ENCODE assay signal across 1 cellular context in genomic region chr11:65502852-65503603, GRCh38.
TF ChIP-seq lines count a peak whose summit lies in the region.

No MANE protein-coding gene starts in this region.

TF ChIP-seq in GM12878, 131 proteins besides CTCF, POLR2A, EP300 and RAD21 (continues in another document):
- TF ChIP-seq MLLT1 (IDR thresholded peaks at IDR 0.05) (peak; percentile 95), BMI1 (IDR thresholded peaks at IDR 0.05; ENCODE audit: borderline replicate concordance) (peak; percentile 56; the same call in 1 of the 2 replicates), MEF2B (IDR thresholded peaks at IDR 0.05; ENCODE audit: partially characterized antibody, poor library complexity, severe bottlenecking) (no peak), POLR2AphosphoS2 (IDR thresholded peaks at IDR 0.05; ENCODE audit: low read depth, low read length) (peak; percentile 98), EGR1 (IDR thresholded peaks at IDR 0.05; ENCODE audit: borderline replicate concordance in 1 of 2, low read depth in 2 of 2, low read length in 2 of 2) (no peak), PAX5 (IDR thresholded peaks at IDR 0.05; ENCODE audit: borderline replicate concordance, low read depth, low read length) (peak; percentile 57; the same call in 1 of the 2 replicates), NR2C2 (IDR thresholded peaks at IDR 0.05; ENCODE audit: borderline replicate concordance, control insufficient read depth, insufficient read length, low read depth) (no peak), NR2F1 (conservative IDR thresholded peaks at IDR 0.05) (no peak), ZSCAN29 (IDR thresholded peaks at IDR 0.05) (0 out of 2 replicates have a peak, but pooled peaks have one; percentile 9), SRF (IDR thresholded peaks at IDR 0.05; ENCODE audit: low read depth in 2 of 2, low read length in 2 of 2) (no peak), RUNX3 (IDR thresholded peaks at IDR 0.05; ENCODE audit: low read length) (no peak), YBX1 (IDR thresholded peaks at IDR 0.05) (no peak), IKZF2 (IDR thresholded peaks at IDR 0.05) (peak in 1 of 2 experiments; percentile 9; a peak in 1 of 4 replicates), BCLAF1 (IDR thresholded peaks at IDR 0.05) (0 out of 2 replicates have a peak, but pooled peaks have one; percentile 32), NFYA (IDR thresholded peaks at IDR 0.05; ENCODE audit: borderline replicate concordance, low read depth, low read length) (no peak), NR2C1 (IDR thresholded peaks at IDR 0.05) (no peak), CBFB (IDR thresholded peaks at IDR 0.05; ENCODE audit: low read depth) (peak; percentile 46; the same call in 1 of the 2 replicates), E4F1 (IDR thresholded peaks at IDR 0.05; ENCODE audit: borderline replicate concordance, partially characterized antibody) (no peak), NRF1 (conservative IDR thresholded peaks at IDR 0.05; ENCODE audit: low read depth, low read length) (no peak), ESRRA (IDR thresholded peaks at IDR 0.05; ENCODE audit: low read length) (no peak), POLR2AphosphoS5 (IDR thresholded peaks at IDR 0.05; ENCODE audit: low read length) (peak; percentile 99), PRDM15 (CRISPR knock-in tag; IDR thresholded peaks at IDR 0.05) (peak; percentile 75), CEBPB (IDR thresholded peaks at IDR 0.05; ENCODE audit: borderline replicate concordance in 1 of 2, low read depth in 2 of 2, low read length in 2 of 2) (no peak; a peak in 1 of 4 replicates), ZNF592 (IDR thresholded peaks at IDR 0.05) (0 out of 2 replicates have a peak, but pooled peaks have one; percentile 4), MXI1 (IDR thresholded peaks at IDR 0.05; ENCODE audit: low read depth, low read length) (0 out of 2 replicates have a peak, but pooled peaks have one; percentile 49), NBN (IDR thresholded peaks at IDR 0.05) (0 out of 2 replicates have a peak, but pooled peaks have one; percentile 22), SMARCA5 (IDR thresholded peaks at IDR 0.05) (no peak), ZBTB33 (IDR thresholded peaks at IDR 0.05) (no peak), ZBTB11 (CRISPR knock-in tag; IDR thresholded peaks at IDR 0.05) (peak; percentile 72), PAX8 (IDR thresholded peaks at IDR 0.05) (no peak), RCOR1 (conservative IDR thresholded peaks at IDR 0.05; ENCODE audit: low read depth, low read length) (no peak; the same call in 1 of the 2 replicates), TCF3 (IDR thresholded peaks at IDR 0.05; ENCODE audit: borderline replicate concordance, insufficient read depth, low read depth, low read length) (no peak), ZNF217 (IDR thresholded peaks at IDR 0.05) (no peak), MTA3 (IDR thresholded peaks at IDR 0.05; ENCODE audit: borderline replicate concordance, low read length) (no peak), RELB (IDR thresholded peaks at IDR 0.05; ENCODE audit: low read depth) (0 out of 2 replicates have a peak, but pooled peaks have one; percentile 39), ZBED1 (IDR thresholded peaks at IDR 0.05; ENCODE audit: borderline replicate concordance) (peak; percentile 95)
